Comparison of ENCODE assay signal across 18 cellular contexts in the genomic region with DNA sequence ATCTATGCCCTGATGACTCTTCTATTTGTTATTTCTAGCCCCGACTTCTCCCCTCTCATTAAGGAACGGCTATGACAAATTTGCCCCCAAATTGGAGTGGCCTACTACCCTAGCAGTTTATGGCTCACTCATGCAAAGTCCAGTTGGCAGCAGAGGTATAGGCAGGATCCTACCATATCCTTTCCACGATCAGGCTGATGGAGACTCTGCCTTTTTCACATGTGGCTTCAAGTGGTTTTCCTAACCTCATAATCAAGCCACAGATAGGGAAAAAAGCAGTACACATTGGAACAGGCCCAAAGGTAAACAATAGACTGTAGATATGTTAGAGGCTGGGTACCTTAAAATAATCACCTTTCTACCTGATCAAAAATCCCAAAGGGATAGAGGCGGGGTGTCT.
DNase-seq lines count a peak whose midpoint lies in the region; ATAC-seq, FAIRE-seq and TF ChIP-seq lines count a peak whose summit lies in the region.
"Had no signal": no experiment of that assay in that cellular context is flagged by ENCODE, and none has a peak within 500 bp of the region (broad histone marks: within the 10 kb centered on the region; RNA-seq: fewer than 3 reads in every experiment).

No MANE protein-coding gene starts in this region.

- FAIRE-seq in HepG2 (lab: Jason Lieb, UNC) = no peak
- FAIRE-seq: GM12878, GM18507, H54, HTR-8/SVneo had no signal

- no peak overlapping the region for H3K9ac ChIP-seq in liver (ENCODE audit: low read depth in 1 of 2, low read length in 2 of 2)
- no peak overlapping the region for H3K9ac ChIP-seq in HepG2 (ENCODE audit: insufficient read depth, low read depth, low read length)

- DNase-seq in HepG2 (ENCODE audit: low spot score) = no peak
- DNase-seq in NCI-H69 (lab: John Stamatoyannopoulos, UW) = peak; percentile 25
- DNase-seq in right lobe of liver = peak in 1 of 3 donors; percentile 43
- DNase-seq in tibial artery = no peak
- no peak for DNase-seq in activated naive CD4-positive, alpha-beta T cell treated with anti-CD3 and anti-CD28 coated beads, Interleukin-2, amount 10 ng/mL, durations not matched to agents 7 days and 5 days
- no peak for DNase-seq in stimulated activated CD4-positive, alpha-beta T cell treated with anti-CD3 and anti-CD28 coated beads, Interleukin-4, amount 100 ng/mL, for 24 hours
- DNase-seq: ACHN; CD4-positive, alpha-beta memory T cell; DMS79 had no signal

- no peaks in the 10 kb centered on the region for H3K36me3 Mint-ChIP-seq in activated naive CD4-positive, alpha-beta T cell treated with anti-CD3 and anti-CD28 coated beads, Interleukin-2, amount 10 ng/mL, durations not matched to agents 7 days and 5 days
- H3K36me3 Mint-ChIP-seq: CD4-positive, alpha-beta memory T cell had no signal

- H3K9me3 ChIP-seq in liver (ENCODE audit: control insufficient read depth in 4 of 4, low read length in 3 of 4) = no peaks in the 10 kb centered on the region
- H3K9me3 ChIP-seq in HepG2 (ENCODE audit: low read length) = peaks cover 83% of the 10 kb centered on the region
- no peaks in the 10 kb centered on the region for H3K9me3 ChIP-seq in right lobe of liver
- no peaks in the 10 kb centered on the region for H3K9me3 ChIP-seq in tibial artery

- TF ChIP-seq EP300 in HepG2 (IDR thresholded peaks at IDR 0.05; ENCODE audit: low read depth in 2 of 2, low read length in 2 of 2) = no peak
- no peak for TF ChIP-seq EP300 in HepG2 (CRISPR knock-in tag; IDR thresholded peaks at IDR 0.05; ENCODE audit: borderline replicate concordance)

- no peak overlapping the region for H3K4me3 ChIP-seq in liver (ENCODE audit: low read depth in 1 of 3, low read length in 3 of 3)
- no peak overlapping the region for H3K4me3 ChIP-seq in HepG2 (replicated peaks in 1 of 3; ENCODE audit: insufficient read depth in 1 of 3, low read depth in 2 of 3, low read length in 3 of 3)
- no peak overlapping the region for H3K4me3 ChIP-seq in right lobe of liver
- H3K4me3 ChIP-seq in tibial artery = no peak overlapping the region
- H3K4me3 ChIP-seq: GM12878 had no signal

- H4K20me1 ChIP-seq in HepG2 (ENCODE audit: insufficient read depth, low read length) = no peaks in the 10 kb centered on the region

- TF ChIP-seq POLR2A in HepG2 (IDR thresholded peaks at IDR 0.05; ENCODE audit: insufficient read depth in 1 of 2, low read depth in 2 of 2, low read length in 2 of 2) (no peak), right lobe of liver (IDR thresholded peaks at IDR 0.05) (no peak)

- POLR2A ChIA-PET in HepG2 (lab: Yijun Ruan, JAX) = no interaction called here

- H3K27ac ChIP-seq in liver (ENCODE audit: low read depth in 1 of 2, low read length in 2 of 2) = no peak overlapping the region
- H3K27ac ChIP-seq in HepG2 (ENCODE audit: extremely low read length, insufficient read depth, low read length) = no peak overlapping the region
- H3K27ac ChIP-seq in right lobe of liver = no peak overlapping the region
- H3K27ac ChIP-seq in tibial artery = no peak overlapping the region
- H3K27ac ChIP-seq: C4-2B had no signal

- no peak overlapping the region for H3K4me2 ChIP-seq in HepG2 (ENCODE audit: low read depth, low read length)

- H3K79me2 ChIP-seq in HepG2 (ENCODE audit: insufficient read depth, low read length) = no peaks in the 10 kb centered on the region

- TF ChIP-seq CTCF in liver (IDR thresholded peaks at IDR 0.05; ENCODE audit: low read depth, low read length, missing input control) (no peak), HepG2 (CRISPR knock-in tag; IDR thresholded peaks at IDR 0.05) (no peak), right lobe of liver (IDR thresholded peaks at IDR 0.05) (no peak), tibial artery (IDR thresholded peaks at IDR 0.05) (no peak)

- TF ChIP-seq RAD21 in liver (IDR thresholded peaks at IDR 0.05) = no peak
- TF ChIP-seq RAD21 in HepG2 (CRISPR knock-in tag; IDR thresholded peaks at IDR 0.05) = no peak

- H3K4me1 Mint-ChIP-seq in activated naive CD4-positive, alpha-beta T cell treated with anti-CD3 and anti-CD28 coated beads, Interleukin-2, amount 10 ng/mL, durations not matched to agents 7 days and 5 days = no peaks in the 10 kb centered on the region
- H3K4me1 Mint-ChIP-seq: B cell; CD4-positive, alpha-beta memory T cell had no signal

- H3K27me3 Mint-ChIP-seq in activated naive CD4-positive, alpha-beta T cell treated with anti-CD3 and anti-CD28 coated beads, Interleukin-2, amount 10 ng/mL, durations not matched to agents 7 days and 5 days = no peaks in the 10 kb centered on the region
- H3K27me3 Mint-ChIP-seq: B cell; CD4-positive, alpha-beta memory T cell had no signal

- H3K36me3 ChIP-seq in liver (ENCODE audit: control insufficient read depth in 4 of 4, insufficient read depth in 3 of 4, low read depth in 1 of 4, low read length in 3 of 4) (peaks cover 0 to 18% (median 4%) of the 10 kb centered on the region in 4 donors), HepG2 (replicated peaks in 1 of 2; ENCODE audit: control insufficient read depth in 1 of 2, insufficient read depth in 2 of 2, low read length in 2 of 2) (no peaks in the 10 kb centered on the region), right lobe of liver (no peaks in the 10 kb centered on the region), tibial artery (no peaks in the 10 kb centered on the region)

- ATAC-seq in HepG2 (no peak), SK-N-SH treated with all-trans-retinoic acid at 6 μM for 48 hours (no peak), right lobe of liver (peak; percentile 65 to 84 (median 80))
- ATAC-seq: GM12878, HCT116 had no signal

- peaks cover 3% of the 10 kb centered on the region for H3K9me3 Mint-ChIP-seq in activated naive CD4-positive, alpha-beta T cell treated with anti-CD3 and anti-CD28 coated beads, Interleukin-2, amount 10 ng/mL, durations not matched to agents 7 days and 5 days

- H3K27me3 ChIP-seq in liver (ENCODE audit: control insufficient read depth in 4 of 4, insufficient read depth in 4 of 4, low read length in 3 of 4) (no peaks in the 10 kb centered on the region), HepG2 (ENCODE audit: control insufficient read depth in 1 of 2, insufficient read depth in 2 of 2, low read length in 2 of 2) (no peaks in the 10 kb centered on the region), right lobe of liver (no peaks in the 10 kb centered on the region), tibial artery (no peaks in the 10 kb centered on the region)

- intact Hi-C loops in HepG2 (cut with micrococcal nuclease; ENCODE audit: unreplicated experiment) (no loop called here), right lobe of liver (cut with DNase I) (no loop called here), tibial artery (cut with DNase I; ENCODE audit: low total_unique reads) (no loop called here)

- in situ Hi-C loops in HepG2 (cut with HindIII; ENCODE audit: extremely low pct_ligation_motif_present, low pct_unique_long_range_greater_than_20kb) = no loop called here

- WGBS in liver = 52% methylated on average over 4 of the region's 4 CpGs
- WGBS in HepG2 (ENCODE audit: low lambda C conversion rate) = 3% methylated on average over 4 of the region's 4 CpGs
- WGBS in right lobe of liver (ENCODE audit: insufficient coverage, low coverage, low lambda C conversion rate, missing lambda C conversion rate) = 36% methylated on average over 4 of the region's 4 CpGs

- CTCF ChIA-PET in HepG2 (lab: Yijun Ruan, JAX; ENCODE audit: low intra/inter-chr PET ratio, low total read pairs) = no interaction called here
- CTCF ChIA-PET in activated naive CD4-positive, alpha-beta T cell treated with anti-CD3 and anti-CD28 coated beads, Interleukin-2, amount 10 ng/mL, durations not matched to agents 7 days and 5 days (lab: Charles Lee) = no interaction called here

- peaks cover under 1 to 31% (median 18%) of the 10 kb centered on the region in 4 donors for H3K4me1 ChIP-seq in liver (ENCODE audit: control insufficient read depth in 4 of 4, insufficient read depth in 4 of 4, low read length in 3 of 4)
- H3K4me1 ChIP-seq in HepG2 (ENCODE audit: insufficient read depth, low read length) = no peaks in the 10 kb centered on the region
- peaks cover 0 to 12% (median under 1%) of the 10 kb centered on the region in 4 donors for H3K4me1 ChIP-seq in right lobe of liver
- no peaks in the 10 kb centered on the region for H3K4me1 ChIP-seq in tibial artery

- no peak overlapping the region for H3K4me3 Mint-ChIP-seq in activated naive CD4-positive, alpha-beta T cell treated with anti-CD3 and anti-CD28 coated beads, Interleukin-2, amount 10 ng/mL, durations not matched to agents 7 days and 5 days
- H3K4me3 Mint-ChIP-seq: B cell; CD4-positive, alpha-beta memory T cell had no signal

- no TSS peak for BruUV-seq in HepG2 (replicated peaks; lab: Mats Ljungman, UMichigan)

- H2AFZ ChIP-seq in HepG2 (ENCODE audit: low read length) = no peak overlapping the region

- no peak overlapping the region for H3K27ac Mint-ChIP-seq in activated naive CD4-positive, alpha-beta T cell treated with anti-CD3 and anti-CD28 coated beads, Interleukin-2, amount 10 ng/mL, durations not matched to agents 7 days and 5 days
- H3K27ac Mint-ChIP-seq: B cell; CD4-positive, alpha-beta memory T cell had no signal

TF ChIP-seq in HepG2, 621 proteins besides CTCF, POLR2A, EP300 and RAD21 (continues in another document):
- no peak for TF ChIP-seq SNAI1 (CRISPR knock-in tag; IDR thresholded peaks at IDR 0.05; ENCODE audit: borderline replicate concordance)
- no peak for TF ChIP-seq ZNF570 (CRISPR knock-in tag; IDR thresholded peaks at IDR 0.05; ENCODE audit: borderline replicate concordance)
- no peak for TF ChIP-seq MIER3 (CRISPR knock-in tag; IDR thresholded peaks at IDR 0.05; ENCODE audit: borderline replicate concordance)
- no peak for TF ChIP-seq ZNF709 (CRISPR knock-in tag; IDR thresholded peaks at IDR 0.05)
- TF ChIP-seq SMARCE1 (IDR thresholded peaks at IDR 0.05; ENCODE audit: borderline replicate concordance) = no peak
- no peak for TF ChIP-seq ZEB1 (IDR thresholded peaks at IDR 0.05; ENCODE audit: insufficient replicate concordance, low read depth)
- no peak for TF ChIP-seq ZNF10 (CRISPR knock-in tag; IDR thresholded peaks at IDR 0.05; ENCODE audit: borderline replicate concordance, low read depth)
- no peak for TF ChIP-seq ZNF546 (CRISPR knock-in tag; conservative IDR thresholded peaks at IDR 0.05)
- no peak for TF ChIP-seq DNMT3B (CRISPR knock-in tag; conservative IDR thresholded peaks at IDR 0.05)

TF ChIP-seq in SK-N-SH treated with all-trans-retinoic acid at 6 μM for 48 hours, 23 proteins besides CTCF, POLR2A, EP300 and RAD21 (continues in another document):
- TF ChIP-seq ZNF8 (CRISPR knock-in tag; IDR thresholded peaks at IDR 0.05) (no peak), BACH2 (CRISPR knock-in tag; IDR thresholded peaks at IDR 0.05; ENCODE audit: borderline replicate concordance) (no peak), ISL1 (CRISPR knock-in tag; IDR thresholded peaks at IDR 0.05) (no peak)

Comparison
In these comparisons a context has a peak if more than half of its experiments do, and no peak if none do; other contexts are left out.
1. ATAC-seq: peak in right lobe of liver (4 of 4); none in HepG2 (single experiment) and SK-N-SH treated with all-trans-retinoic acid at 6 μM for 48 hours (single experiment).